ENCODE assay signal across 1 cellular context in the genomic region with DNA sequence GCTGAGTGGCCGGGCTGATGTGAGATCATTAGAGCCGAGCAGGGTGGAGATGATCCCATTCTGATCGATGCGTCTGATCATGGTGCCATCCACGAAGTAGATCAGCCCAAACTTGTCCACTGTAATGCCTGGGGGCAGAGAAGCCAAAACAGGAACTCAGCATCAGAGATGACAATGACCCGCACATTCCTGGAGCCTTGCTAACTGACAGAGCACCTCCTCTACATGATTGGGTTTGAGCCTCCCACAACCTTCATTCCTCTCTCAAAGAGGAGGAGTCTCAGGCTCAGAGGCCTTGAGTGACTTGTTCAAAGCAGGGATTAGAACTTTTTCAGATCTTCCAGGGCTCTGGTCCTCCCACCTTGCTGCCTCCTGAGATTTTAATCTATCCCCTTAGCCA.
TF ChIP-seq lines count a peak whose summit lies in the region.

No MANE protein-coding gene starts in this region.

TF ChIP-seq in IMR-90, 13 proteins besides CTCF, POLR2A, EP300 and RAD21 (continued from another document):
- TF ChIP-seq MXI1 (IDR thresholded peaks at IDR 0.05; ENCODE audit: borderline replicate concordance, low read depth, low read length) (no peak), CEBPB (IDR thresholded peaks at IDR 0.05; ENCODE audit: low read depth, low read length) (no peak), FOS (IDR thresholded peaks at IDR 0.05; ENCODE audit: low read depth, low read length) (no peak), MAFK (IDR thresholded peaks at IDR 0.05; ENCODE audit: low read depth, low read length) (no peak), CHD1 (IDR thresholded peaks at IDR 0.05; ENCODE audit: low read depth, low read length) (no peak), RFX5 (IDR thresholded peaks at IDR 0.05; ENCODE audit: low read depth, low read length) (no peak), NFE2L2 (IDR thresholded peaks at IDR 0.05; ENCODE audit: low read depth, low read length) (no peak), RCOR1 (IDR thresholded peaks at IDR 0.05; ENCODE audit: insufficient replicate concordance, low read length) (no peak), MAZ (IDR thresholded peaks at IDR 0.05; ENCODE audit: borderline replicate concordance, low read depth, low read length) (no peak), BHLHE40 (IDR thresholded peaks at IDR 0.05; ENCODE audit: low read depth, low read length) (no peak)
- TF ChIP-seq, protein P1, sequence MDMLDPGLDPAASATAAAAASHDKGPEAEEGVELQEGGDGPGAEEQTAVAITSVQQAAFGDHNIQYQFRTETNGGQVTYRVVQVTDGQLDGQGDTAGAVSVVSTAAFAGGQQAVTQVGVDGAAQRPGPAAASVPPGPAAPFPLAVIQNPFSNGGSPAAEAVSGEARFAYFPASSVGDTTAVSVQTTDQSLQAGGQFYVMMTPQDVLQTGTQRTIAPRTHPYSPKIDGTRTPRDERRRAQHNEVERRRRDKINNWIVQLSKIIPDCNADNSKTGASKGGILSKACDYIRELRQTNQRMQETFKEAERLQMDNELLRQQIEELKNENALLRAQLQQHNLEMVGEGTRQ (IDR thresholded peaks at IDR 0.05; ENCODE audit: low read depth, low read length), result no peak
- TF ChIP-seq, protein P2, sequence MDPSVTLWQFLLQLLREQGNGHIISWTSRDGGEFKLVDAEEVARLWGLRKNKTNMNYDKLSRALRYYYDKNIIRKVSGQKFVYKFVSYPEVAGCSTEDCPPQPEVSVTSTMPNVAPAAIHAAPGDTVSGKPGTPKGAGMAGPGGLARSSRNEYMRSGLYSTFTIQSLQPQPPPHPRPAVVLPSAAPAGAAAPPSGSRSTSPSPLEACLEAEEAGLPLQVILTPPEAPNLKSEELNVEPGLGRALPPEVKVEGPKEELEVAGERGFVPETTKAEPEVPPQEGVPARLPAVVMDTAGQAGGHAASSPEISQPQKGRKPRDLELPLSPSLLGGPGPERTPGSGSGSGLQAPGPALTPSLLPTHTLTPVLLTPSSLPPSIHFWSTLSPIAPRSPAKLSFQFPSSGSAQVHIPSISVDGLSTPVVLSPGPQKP (IDR thresholded peaks at IDR 0.05; ENCODE audit: borderline replicate concordance, low read depth, low read length), result no peak
